Comparison of ENCODE assay signal across 1 cellular context in the genomic region with DNA sequence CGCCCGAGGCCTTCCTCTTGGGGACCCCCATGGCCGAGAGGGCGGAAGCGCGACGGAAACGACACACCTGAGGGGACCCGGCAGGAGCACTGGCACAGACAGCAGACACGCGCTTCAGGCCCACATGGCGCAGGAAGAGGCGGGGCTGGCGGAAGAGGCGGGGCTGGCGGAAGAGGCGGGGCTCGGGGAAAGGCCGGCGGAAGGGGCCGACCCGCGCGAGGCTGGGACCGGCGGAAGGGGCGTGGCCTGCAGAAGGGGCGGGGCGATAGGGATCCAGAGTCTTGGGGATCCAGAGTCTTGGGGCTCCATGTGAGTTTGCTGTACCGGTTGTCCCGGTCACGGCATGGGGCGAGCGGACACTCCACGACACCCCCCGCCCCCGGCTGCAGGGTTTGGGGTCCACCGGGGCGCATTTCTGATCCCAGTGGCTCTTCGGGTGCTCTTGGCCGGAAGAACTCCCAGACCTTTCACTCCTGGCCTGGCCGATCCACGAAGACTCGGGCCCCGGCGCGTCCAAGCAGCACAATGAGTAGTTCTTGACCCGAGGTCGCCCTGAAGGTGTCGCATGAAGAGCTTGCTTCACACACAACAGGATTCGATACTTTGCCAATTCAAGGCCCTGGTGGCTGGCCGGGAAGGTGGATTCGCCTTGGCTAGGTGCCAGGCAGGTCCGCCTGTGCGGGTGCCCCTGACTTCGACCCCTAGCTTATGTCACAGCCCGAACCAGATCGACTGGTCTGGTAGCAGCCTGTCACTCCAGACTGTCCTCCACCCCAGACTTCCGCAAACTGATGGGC.
A peak's percentile ranks its signal among the peaks of the same experiment; 100 is the strongest.
TF ChIP-seq lines count a peak whose summit lies in the region.

A gene with protein sequence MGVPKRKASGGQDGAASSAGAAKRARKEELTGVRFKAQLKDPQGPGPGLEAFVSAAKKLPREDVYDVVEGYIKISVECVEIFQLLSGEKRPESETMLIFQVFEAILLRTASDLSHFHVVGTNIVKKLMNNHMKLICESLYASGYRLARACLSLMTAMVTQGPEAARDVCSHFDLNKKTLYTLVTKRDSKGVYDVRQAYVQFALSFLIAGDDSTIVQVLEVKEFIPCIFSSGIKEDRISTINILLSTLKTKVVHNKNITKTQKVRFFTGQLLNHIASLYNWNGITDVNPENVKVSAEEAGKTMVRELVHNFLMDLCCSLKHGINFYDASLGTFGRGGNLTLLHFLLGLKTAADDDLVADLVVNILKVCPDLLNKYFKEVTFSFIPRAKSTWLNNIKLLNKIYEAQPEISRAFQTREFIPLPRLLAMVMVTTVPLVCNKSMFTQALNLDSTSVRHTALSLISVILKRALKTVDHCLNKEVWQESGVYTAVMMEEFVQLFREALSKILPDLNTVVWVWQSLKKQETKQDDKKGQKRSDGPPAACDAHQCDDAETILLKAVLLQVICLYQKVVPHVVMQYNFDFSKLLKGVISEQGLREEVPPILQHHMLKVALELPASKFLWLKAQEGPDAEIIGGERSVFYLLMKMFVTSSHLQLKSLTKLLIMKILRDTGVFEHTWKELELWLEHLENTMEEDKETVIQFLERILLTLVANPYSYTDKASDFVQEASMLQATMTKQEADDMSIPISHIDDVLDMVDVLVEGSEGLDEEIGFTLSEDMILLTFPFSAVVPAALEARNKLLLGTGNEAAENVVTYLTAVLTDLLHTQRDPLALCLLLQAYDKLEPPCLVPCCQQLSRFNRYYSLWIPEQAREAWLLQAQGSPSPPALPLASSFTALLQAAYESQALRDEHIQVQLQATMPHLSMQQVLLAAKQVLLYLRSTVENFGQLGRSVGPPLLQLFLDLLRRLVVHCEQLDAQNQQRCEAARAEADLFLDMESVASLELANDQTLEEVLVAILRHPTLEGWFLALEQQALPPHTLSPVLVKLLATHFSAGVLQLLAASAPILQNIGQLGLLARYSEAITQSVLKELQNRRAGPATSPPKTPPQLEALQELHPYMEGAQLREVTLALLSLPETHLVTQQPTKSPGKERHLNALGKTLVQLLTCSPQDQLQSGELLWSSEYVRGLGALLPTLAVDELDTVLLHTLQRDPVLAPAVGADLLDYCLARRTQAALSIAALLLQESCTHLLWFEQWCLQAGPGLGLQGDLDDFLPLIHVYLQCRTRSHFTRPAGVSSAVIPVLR (N-terminal part only) (minus strand): TSS at position 133 of the 797 bp plus-strand sequence. CDS start 102 bp downstream, at position 31.

TF ChIP-seq in HEK293, 187 proteins besides CTCF, POLR2A, EP300 and RAD21 (continued from another document and continues in another):
- TF ChIP-seq, protein P1, sequence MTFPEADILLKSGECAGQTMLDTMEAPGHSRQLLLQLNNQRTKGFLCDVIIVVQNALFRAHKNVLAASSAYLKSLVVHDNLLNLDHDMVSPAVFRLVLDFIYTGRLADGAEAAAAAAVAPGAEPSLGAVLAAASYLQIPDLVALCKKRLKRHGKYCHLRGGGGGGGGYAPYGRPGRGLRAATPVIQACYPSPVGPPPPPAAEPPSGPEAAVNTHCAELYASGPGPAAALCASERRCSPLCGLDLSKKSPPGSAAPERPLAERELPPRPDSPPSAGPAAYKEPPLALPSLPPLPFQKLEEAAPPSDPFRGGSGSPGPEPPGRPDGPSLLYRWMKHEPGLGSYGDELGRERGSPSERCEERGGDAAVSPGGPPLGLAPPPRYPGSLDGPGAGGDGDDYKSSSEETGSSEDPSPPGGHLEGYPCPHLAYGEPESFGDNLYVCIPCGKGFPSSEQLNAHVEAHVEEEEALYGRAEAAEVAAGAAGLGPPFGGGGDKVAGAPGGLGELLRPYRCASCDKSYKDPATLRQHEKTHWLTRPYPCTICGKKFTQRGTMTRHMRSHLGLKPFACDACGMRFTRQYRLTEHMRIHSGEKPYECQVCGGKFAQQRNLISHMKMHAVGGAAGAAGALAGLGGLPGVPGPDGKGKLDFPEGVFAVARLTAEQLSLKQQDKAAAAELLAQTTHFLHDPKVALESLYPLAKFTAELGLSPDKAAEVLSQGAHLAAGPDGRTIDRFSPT (tag by site-specific recombination; IDR thresholded peaks at IDR 0.05) = no peak
- TF ChIP-seq ZNF560 (tag by site-specific recombination; IDR thresholded peaks at IDR 0.05; ENCODE audit: borderline replicate concordance) = no peak
- TF ChIP-seq GLIS1 (tag by site-specific recombination; IDR thresholded peaks at IDR 0.05) = no peak
- TF ChIP-seq, protein P2, sequence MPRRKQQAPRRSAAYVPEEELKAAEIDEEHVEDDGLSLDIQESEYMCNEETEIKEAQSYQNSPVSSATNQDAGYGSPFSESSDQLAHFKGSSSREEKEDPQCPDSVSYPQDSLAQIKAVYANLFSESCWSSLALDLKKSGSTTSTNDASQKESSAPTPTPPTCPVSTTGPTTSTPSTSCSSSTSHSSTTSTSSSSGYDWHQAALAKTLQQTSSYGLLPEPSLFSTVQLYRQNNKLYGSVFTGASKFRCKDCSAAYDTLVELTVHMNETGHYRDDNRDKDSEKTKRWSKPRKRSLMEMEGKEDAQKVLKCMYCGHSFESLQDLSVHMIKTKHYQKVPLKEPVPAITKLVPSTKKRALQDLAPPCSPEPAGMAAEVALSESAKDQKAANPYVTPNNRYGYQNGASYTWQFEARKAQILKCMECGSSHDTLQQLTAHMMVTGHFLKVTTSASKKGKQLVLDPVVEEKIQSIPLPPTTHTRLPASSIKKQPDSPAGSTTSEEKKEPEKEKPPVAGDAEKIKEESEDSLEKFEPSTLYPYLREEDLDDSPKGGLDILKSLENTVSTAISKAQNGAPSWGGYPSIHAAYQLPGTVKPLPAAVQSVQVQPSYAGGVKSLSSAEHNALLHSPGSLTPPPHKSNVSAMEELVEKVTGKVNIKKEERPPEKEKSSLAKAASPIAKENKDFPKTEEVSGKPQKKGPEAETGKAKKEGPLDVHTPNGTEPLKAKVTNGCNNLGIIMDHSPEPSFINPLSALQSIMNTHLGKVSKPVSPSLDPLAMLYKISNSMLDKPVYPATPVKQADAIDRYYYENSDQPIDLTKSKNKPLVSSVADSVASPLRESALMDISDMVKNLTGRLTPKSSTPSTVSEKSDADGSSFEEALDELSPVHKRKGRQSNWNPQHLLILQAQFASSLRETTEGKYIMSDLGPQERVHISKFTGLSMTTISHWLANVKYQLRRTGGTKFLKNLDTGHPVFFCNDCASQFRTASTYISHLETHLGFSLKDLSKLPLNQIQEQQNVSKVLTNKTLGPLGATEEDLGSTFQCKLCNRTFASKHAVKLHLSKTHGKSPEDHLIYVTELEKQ (tag by site-specific recombination; IDR thresholded peaks at IDR 0.05; ENCODE audit: borderline replicate concordance) = peak; percentile 59; the same call in 1 of the 2 replicates
- TF ChIP-seq ZNF292 (tag by site-specific recombination; IDR thresholded peaks at IDR 0.05; ENCODE audit: borderline replicate concordance, low read depth) = no peak
- peak; percentile 65 for TF ChIP-seq ZBTB20 (tag by site-specific recombination; IDR thresholded peaks at IDR 0.05)
- TF ChIP-seq, protein P3, sequence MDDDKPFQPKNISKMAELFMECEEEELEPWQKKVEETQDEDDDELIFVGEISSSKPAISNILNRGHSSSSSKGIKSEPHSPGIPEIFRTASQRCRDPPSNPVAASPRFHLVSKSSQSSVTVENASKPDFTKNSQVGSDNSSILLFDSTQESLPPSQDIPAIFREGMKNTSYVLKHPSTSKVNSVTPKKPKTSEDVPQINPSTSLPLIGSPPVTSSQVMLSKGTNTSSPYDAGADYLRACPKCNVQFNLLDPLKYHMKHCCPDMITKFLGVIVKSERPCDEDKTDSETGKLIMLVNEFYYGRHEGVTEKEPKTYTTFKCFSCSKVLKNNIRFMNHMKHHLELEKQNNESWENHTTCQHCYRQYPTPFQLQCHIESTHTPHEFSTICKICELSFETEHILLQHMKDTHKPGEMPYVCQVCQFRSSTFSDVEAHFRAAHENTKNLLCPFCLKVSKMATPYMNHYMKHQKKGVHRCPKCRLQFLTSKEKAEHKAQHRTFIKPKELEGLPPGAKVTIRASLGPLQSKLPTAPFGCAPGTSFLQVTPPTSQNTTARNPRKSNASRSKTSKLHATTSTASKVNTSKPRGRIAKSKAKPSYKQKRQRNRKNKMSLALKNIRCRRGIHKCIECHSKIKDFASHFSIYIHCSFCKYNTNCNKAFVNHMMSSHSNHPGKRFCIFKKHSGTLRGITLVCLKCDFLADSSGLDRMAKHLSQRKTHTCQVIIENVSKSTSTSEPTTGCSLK (tag by site-specific recombination; IDR thresholded peaks at IDR 0.05) = no peak
- no peak for TF ChIP-seq ZNF23 (tag by site-specific recombination; IDR thresholded peaks at IDR 0.05; ENCODE audit: borderline replicate concordance)
- TF ChIP-seq, protein P4, sequence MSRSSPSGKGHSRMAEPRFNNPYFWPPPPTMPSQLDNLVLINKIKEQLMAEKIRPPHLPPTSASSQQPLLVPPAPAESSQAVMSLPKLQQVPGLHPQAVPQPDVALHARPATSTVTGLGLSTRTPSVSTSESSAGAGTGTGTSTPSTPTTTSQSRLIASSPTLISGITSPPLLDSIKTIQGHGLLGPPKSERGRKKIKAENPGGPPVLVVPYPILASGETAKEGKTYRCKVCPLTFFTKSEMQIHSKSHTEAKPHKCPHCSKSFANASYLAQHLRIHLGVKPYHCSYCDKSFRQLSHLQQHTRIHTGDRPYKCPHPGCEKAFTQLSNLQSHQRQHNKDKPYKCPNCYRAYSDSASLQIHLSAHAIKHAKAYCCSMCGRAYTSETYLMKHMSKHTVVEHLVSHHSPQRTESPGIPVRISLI (tag by site-specific recombination; IDR thresholded peaks at IDR 0.05) = no peak
- no peak for TF ChIP-seq ZNF621 (tag by site-specific recombination; IDR thresholded peaks at IDR 0.05)
- no peak for TF ChIP-seq SETDB1 (IDR thresholded peaks at IDR 0.05; ENCODE audit: insufficient read length, low read length)
- TF ChIP-seq ZNF155 (tag by site-specific recombination; IDR thresholded peaks at IDR 0.05) = no peak
- TF ChIP-seq, protein P5, sequence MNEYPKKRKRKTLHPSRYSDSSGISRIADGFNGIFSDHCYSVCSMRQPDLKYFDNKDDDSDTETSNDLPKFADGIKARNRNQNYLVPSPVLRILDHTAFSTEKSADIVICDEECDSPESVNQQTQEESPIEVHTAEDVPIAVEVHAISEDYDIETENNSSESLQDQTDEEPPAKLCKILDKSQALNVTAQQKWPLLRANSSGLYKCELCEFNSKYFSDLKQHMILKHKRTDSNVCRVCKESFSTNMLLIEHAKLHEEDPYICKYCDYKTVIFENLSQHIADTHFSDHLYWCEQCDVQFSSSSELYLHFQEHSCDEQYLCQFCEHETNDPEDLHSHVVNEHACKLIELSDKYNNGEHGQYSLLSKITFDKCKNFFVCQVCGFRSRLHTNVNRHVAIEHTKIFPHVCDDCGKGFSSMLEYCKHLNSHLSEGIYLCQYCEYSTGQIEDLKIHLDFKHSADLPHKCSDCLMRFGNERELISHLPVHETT (tag by site-specific recombination; IDR thresholded peaks at IDR 0.05) = peak; percentile 31; the same call in 1 of the 2 replicates
- no peak for TF ChIP-seq ZNF791 (tag by site-specific recombination; IDR thresholded peaks at IDR 0.05)
- TF ChIP-seq, protein P6, sequence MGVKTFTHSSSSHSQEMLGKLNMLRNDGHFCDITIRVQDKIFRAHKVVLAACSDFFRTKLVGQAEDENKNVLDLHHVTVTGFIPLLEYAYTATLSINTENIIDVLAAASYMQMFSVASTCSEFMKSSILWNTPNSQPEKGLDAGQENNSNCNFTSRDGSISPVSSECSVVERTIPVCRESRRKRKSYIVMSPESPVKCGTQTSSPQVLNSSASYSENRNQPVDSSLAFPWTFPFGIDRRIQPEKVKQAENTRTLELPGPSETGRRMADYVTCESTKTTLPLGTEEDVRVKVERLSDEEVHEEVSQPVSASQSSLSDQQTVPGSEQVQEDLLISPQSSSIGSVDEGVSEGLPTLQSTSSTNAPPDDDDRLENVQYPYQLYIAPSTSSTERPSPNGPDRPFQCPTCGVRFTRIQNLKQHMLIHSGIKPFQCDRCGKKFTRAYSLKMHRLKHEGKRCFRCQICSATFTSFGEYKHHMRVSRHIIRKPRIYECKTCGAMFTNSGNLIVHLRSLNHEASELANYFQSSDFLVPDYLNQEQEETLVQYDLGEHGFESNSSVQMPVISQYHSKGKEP (tag by site-specific recombination; IDR thresholded peaks at IDR 0.05) = 0 out of 2 replicates have a peak, but pooled peaks have one; percentile 3
- TF ChIP-seq, protein P7, sequence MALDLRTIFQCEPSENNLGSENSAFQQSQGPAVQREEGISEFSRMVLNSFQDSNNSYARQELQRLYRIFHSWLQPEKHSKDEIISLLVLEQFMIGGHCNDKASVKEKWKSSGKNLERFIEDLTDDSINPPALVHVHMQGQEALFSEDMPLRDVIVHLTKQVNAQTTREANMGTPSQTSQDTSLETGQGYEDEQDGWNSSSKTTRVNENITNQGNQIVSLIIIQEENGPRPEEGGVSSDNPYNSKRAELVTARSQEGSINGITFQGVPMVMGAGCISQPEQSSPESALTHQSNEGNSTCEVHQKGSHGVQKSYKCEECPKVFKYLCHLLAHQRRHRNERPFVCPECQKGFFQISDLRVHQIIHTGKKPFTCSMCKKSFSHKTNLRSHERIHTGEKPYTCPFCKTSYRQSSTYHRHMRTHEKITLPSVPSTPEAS (tag by site-specific recombination; IDR thresholded peaks at IDR 0.05) = no peak
- TF ChIP-seq ZNF19 (tag by site-specific recombination; IDR thresholded peaks at IDR 0.05; ENCODE audit: low read depth) = no peak
- peak; percentile 39; the same call in 1 of the 2 replicates for TF ChIP-seq ZNF600 (tag by site-specific recombination; IDR thresholded peaks at IDR 0.05)
- TF ChIP-seq, protein P8, sequence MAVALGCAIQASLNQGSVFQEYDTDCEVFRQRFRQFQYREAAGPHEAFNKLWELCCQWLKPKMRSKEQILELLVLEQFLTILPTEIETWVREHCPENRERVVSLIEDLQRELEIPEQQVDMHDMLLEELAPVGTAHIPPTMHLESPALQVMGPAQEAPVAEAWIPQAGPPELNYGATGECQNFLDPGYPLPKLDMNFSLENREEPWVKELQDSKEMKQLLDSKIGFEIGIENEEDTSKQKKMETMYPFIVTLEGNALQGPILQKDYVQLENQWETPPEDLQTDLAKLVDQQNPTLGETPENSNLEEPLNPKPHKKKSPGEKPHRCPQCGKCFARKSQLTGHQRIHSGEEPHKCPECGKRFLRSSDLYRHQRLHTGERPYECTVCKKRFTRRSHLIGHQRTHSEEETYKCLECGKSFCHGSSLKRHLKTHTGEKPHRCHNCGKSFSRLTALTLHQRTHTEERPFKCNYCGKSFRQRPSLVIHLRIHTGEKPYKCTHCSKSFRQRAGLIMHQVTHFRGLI (tag by site-specific recombination; IDR thresholded peaks at IDR 0.05) = no peak
- no peak for TF ChIP-seq ZNF174 (tag by site-specific recombination; IDR thresholded peaks at IDR 0.05)
- no peak for TF ChIP-seq ZNF558 (tag by site-specific recombination; IDR thresholded peaks at IDR 0.05)
- TF ChIP-seq ZSCAN23 (tag by site-specific recombination; IDR thresholded peaks at IDR 0.05) = no peak
- TF ChIP-seq ZNF121 (tag by site-specific recombination; IDR thresholded peaks at IDR 0.05) = no peak
- no peak for TF ChIP-seq ZNF138 (tag by site-specific recombination; IDR thresholded peaks at IDR 0.05; ENCODE audit: borderline replicate concordance)
- no peak; the same call in 1 of the 2 replicates for TF ChIP-seq ZNF2 (tag by site-specific recombination; IDR thresholded peaks at IDR 0.05)
- no peak for TF ChIP-seq ZNF707 (tag by site-specific recombination; IDR thresholded peaks at IDR 0.05)
- TF ChIP-seq ZNF140 (tag by site-specific recombination; IDR thresholded peaks at IDR 0.05) = no peak
- TF ChIP-seq ZNF548 (tag by site-specific recombination; IDR thresholded peaks at IDR 0.05) = no peak
- TF ChIP-seq ZNF585B (tag by site-specific recombination; IDR thresholded peaks at IDR 0.05) = no peak
- TF ChIP-seq ZNF830 (tag by site-specific recombination; IDR thresholded peaks at IDR 0.05; ENCODE audit: low read depth) = no peak
- no peak for TF ChIP-seq HOXA7 (CRISPR knock-in tag; IDR thresholded peaks at IDR 0.05; ENCODE audit: borderline replicate concordance)
- TF ChIP-seq KLF1 (tag by site-specific recombination; IDR thresholded peaks at IDR 0.05) = peak; percentile 50; the same call in 1 of the 2 replicates
- TF ChIP-seq ZNF404 (tag by site-specific recombination; IDR thresholded peaks at IDR 0.05) = no peak
- TF ChIP-seq OVOL3 (tag by site-specific recombination; IDR thresholded peaks at IDR 0.05) = no peak
- no peak for TF ChIP-seq ZNF302 (tag by site-specific recombination; IDR thresholded peaks at IDR 0.05; ENCODE audit: low read depth)
